Comparison of ENCODE assay signal across 12 cellular contexts in the genomic region with DNA sequence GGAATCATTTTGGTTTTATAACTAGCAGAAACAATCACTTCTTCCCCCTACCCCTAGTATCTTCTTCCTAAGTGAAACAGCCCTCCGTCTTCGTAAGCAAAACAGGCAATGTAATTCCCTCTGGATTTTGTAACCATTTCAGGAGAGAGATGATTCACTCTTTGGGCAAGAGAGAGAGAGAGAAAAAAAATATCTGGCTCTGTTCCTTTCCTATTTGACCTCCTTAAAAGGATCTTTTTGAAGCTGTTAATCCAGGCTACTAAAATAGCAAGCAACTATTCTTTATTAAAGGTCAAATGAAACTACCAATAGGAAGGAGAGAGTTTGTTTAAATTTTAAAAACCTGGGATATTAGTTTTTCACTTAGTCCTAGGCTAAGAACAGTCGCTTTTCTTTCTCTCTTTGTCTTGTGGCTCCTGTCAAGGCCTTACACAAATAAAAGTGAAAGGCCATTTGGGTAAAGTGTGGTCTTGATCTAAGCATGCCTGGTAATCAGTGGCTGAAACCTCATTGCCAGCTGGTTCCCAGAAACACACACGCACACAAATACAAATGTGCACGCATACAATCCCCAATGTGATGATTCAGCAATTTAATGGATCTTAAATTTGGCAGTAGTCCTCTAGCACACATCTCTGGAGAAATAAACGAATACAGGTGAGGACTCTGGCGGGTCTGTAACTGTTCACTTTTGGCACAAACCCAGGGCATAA.
DNase-seq lines count a peak whose midpoint lies in the region; ATAC-seq and TF ChIP-seq lines count a peak whose summit lies in the region.
"Had no signal": no experiment of that assay in that cellular context is flagged by ENCODE, and none has a peak within 500 bp of the region (broad histone marks: within the 10 kb centered on the region; RNA-seq: fewer than 3 reads in every experiment).

No MANE protein-coding gene starts in this region.

- H3K4me1 ChIP-seq in mesenchymal stem cell (ENCODE audit: control insufficient read depth, insufficient read depth, low read depth, low read length), result no peaks in the 10 kb centered on the region

- peaks cover 2% of the 10 kb centered on the region for H3K36me3 Mint-ChIP-seq in chondrocyte (ENCODE audit: low read depth)

- peak overlapping the region; percentile 94 for H3K9ac ChIP-seq in mesenchymal stem cell (ENCODE audit: low read length)

- H3K4me1 Mint-ChIP-seq in chondrocyte (ENCODE audit: low read depth), result peaks cover 28% of the 10 kb centered on the region
- H3K4me1 Mint-ChIP-seq: stimulated activated naive CD8-positive, alpha-beta T cell treated with anti-CD3 and anti-CD28 coated beads, Interleukin-15, amount 100 ng/mL, for 72 hours had no signal

- H3K36me3 ChIP-seq in MG63, result no peaks in the 10 kb centered on the region
- no peaks in the 10 kb centered on the region for H3K36me3 ChIP-seq in mesenchymal stem cell (ENCODE audit: control insufficient read depth in 1 of 2, insufficient read depth in 2 of 2, low read depth in 1 of 2, low read length in 2 of 2)

- H2BK120ac ChIP-seq in mesenchymal stem cell (ENCODE audit: low read depth, low read length), result no peak overlapping the region

- H3K4ac ChIP-seq in mesenchymal stem cell (ENCODE audit: low read depth in 1 of 2, low read length in 2 of 2), result no peak overlapping the region

- H2BK5ac ChIP-seq in mesenchymal stem cell (ENCODE audit: low read depth, low read length, poor library complexity, severe bottlenecking), result no peak overlapping the region

- H3K79me1 ChIP-seq in mesenchymal stem cell (replicated peaks; ENCODE audit: low read length, poor library complexity, severe bottlenecking), result no peaks in the 10 kb centered on the region

- no peak overlapping the region for H3K4me2 ChIP-seq in mesenchymal stem cell (ENCODE audit: low read length, poor library complexity, severe bottlenecking)

- H3K18ac ChIP-seq in mesenchymal stem cell (ENCODE audit: low read depth in 1 of 2, low read length in 2 of 2), result peak overlapping the region in 1 of 2 experiments; percentile 38

- 82% methylated on average over 4 of the region's 7 CpGs for WGBS in mesenchymal stem cell

- H3K9me3 Mint-ChIP-seq in chondrocyte (ENCODE audit: low read depth), result no peaks in the 10 kb centered on the region
- H3K9me3 Mint-ChIP-seq: stimulated activated naive CD8-positive, alpha-beta T cell treated with anti-CD3 and anti-CD28 coated beads, Interleukin-15, amount 100 ng/mL, for 72 hours had no signal

- H2BK12ac ChIP-seq in mesenchymal stem cell (ENCODE audit: low read length in 2 of 2), result no peak overlapping the region

- no peak overlapping the region for H2AK5ac ChIP-seq in mesenchymal stem cell (ENCODE audit: low read length, severe bottlenecking)

- peak overlapping the region; percentile 43 for H3K4me3 Mint-ChIP-seq in chondrocyte (ENCODE audit: unreplicated experiment)
- H3K4me3 Mint-ChIP-seq: stimulated activated naive CD8-positive, alpha-beta T cell treated with anti-CD3 and anti-CD28 coated beads, Interleukin-15, amount 100 ng/mL, for 72 hours had no signal

- H3K9me3 ChIP-seq in MG63 (no peaks in the 10 kb centered on the region; the same call in 1 of the 2 replicates), mesenchymal stem cell (ENCODE audit: control insufficient read depth, low read length) (peaks cover 7% of the 10 kb centered on the region)

- no peak overlapping the region for H3K14ac ChIP-seq in mesenchymal stem cell (ENCODE audit: low read length in 2 of 2)

- H2BK15ac ChIP-seq in mesenchymal stem cell (ENCODE audit: low read depth, poor library complexity, severe bottlenecking), result no peak overlapping the region

- no peaks in the 10 kb centered on the region for H3K27me3 Mint-ChIP-seq in chondrocyte (ENCODE audit: low read depth)
- H3K27me3 Mint-ChIP-seq: stimulated activated naive CD8-positive, alpha-beta T cell treated with anti-CD3 and anti-CD28 coated beads, Interleukin-15, amount 100 ng/mL, for 72 hours had no signal

- H3K4me3 ChIP-seq in MG63 (peak overlapping the region; percentile 17), mesenchymal stem cell (ENCODE audit: insufficient read depth in 1 of 2, low read depth in 1 of 2, low read length in 2 of 2) (peak overlapping the region in 1 of 2 experiments; percentile 1)

- H4K91ac ChIP-seq in mesenchymal stem cell (ENCODE audit: low read length), result no peak overlapping the region

- no peak overlapping the region for H2AFZ ChIP-seq in mesenchymal stem cell (ENCODE audit: low read depth, low read length)

- peak; percentile 62 for DNase-seq in A172 (ENCODE audit: low spot score)
- peak; percentile 42 for DNase-seq in MG63
- no peak for DNase-seq in chondrocyte (ENCODE audit: low spot score)
- peak; percentile 86 for DNase-seq in mesenchymal stem cell
- no peak for DNase-seq in NCI-H2196 (lab: John Stamatoyannopoulos, UW; ENCODE audit: unreplicated experiment)
- DNase-seq in NCI-H1417 treated with DMSO at 0.1 percent for 48 hours (lab: John Stamatoyannopoulos, UW), result no peak
- DNase-seq: Calu3; NCI-H524 treated with DMSO at 0.1 percent for 48 hours; stimulated activated naive CD8-positive, alpha-beta T cell treated with anti-CD3 and anti-CD28 coated beads, Interleukin-15, amount 100 ng/mL, for 72 hours had no signal

- no peak for TF ChIP-seq CTCF in chondrocyte (IDR thresholded peaks at IDR 0.05)

- H3K27ac Mint-ChIP-seq in chondrocyte (ENCODE audit: unreplicated experiment), result peak overlapping the region; percentile 95
- H3K27ac Mint-ChIP-seq: stimulated activated naive CD8-positive, alpha-beta T cell treated with anti-CD3 and anti-CD28 coated beads, Interleukin-15, amount 100 ng/mL, for 72 hours had no signal

- H3K23ac ChIP-seq in mesenchymal stem cell (ENCODE audit: low read length in 2 of 2), result no peak overlapping the region

- no peak overlapping the region for H4K8ac ChIP-seq in mesenchymal stem cell (ENCODE audit: low read length)

- peak overlapping the region; percentile 76 for H3K27ac ChIP-seq in mesenchymal stem cell (ENCODE audit: low read length, poor library complexity, severe bottlenecking)

- ATAC-seq in HG03135 (IDR thresholded peaks at IDR 0.05; ENCODE audit: unreplicated experiment), result no peak
- no peak for ATAC-seq in GM19023 (IDR thresholded peaks at IDR 0.05; ENCODE audit: unreplicated experiment)
- ATAC-seq: HCT116; stimulated activated naive CD8-positive, alpha-beta T cell treated with anti-CD3 and anti-CD28 coated beads, Interleukin-15, amount 100 ng/mL, for 72 hours had no signal

- no peaks in the 10 kb centered on the region for H3K27me3 ChIP-seq in MG63
- no peaks in the 10 kb centered on the region for H3K27me3 ChIP-seq in mesenchymal stem cell (ENCODE audit: control insufficient read depth in 1 of 2, insufficient read depth in 1 of 2, low read length in 2 of 2)

Comparison
In these comparisons a context has a peak if more than half of its experiments do, and no peak if none do; other contexts are left out.
1. DNase-seq: peak in A172 (single experiment), MG63 (single experiment) and mesenchymal stem cell (single experiment); none in chondrocyte (single experiment), NCI-H2196 (single experiment) and NCI-H1417 treated with DMSO at 0.1 percent for 48 hours (single experiment).